10 cellular contexts compared by ENCODE assay signal in genomic region chr10:114412907-114413386, GRCh38. TPM values are rescaled to one million over a fixed set of nuclear protein-coding genes. Genes with fewer than 3 reads are reported as not detected.
DNase-seq lines count a peak whose midpoint lies in the region; ATAC-seq, FAIRE-seq and TF ChIP-seq lines count a peak whose summit lies in the region.
"Had no signal": no experiment of that assay in that cellular context is flagged by ENCODE, and none has a peak within 500 bp of the region (broad histone marks: within the 10 kb centered on the region; RNA-seq: fewer than 3 reads in every experiment).

No MANE protein-coding gene starts in this region.

- peak; percentile 17; the same call in 1 of the 2 replicates for TF ChIP-seq RAD21 in Ishikawa (IDR thresholded peaks at IDR 0.05; ENCODE audit: low read depth)

- H3K9me1 ChIP-seq in keratinocyte (ENCODE audit: control insufficient read depth, extremely low read depth, insufficient read depth, low read length), result no peaks in the 10 kb centered on the region

- H3K36me3 ChIP-seq in brain microvascular endothelial cell (replicated peaks) (no peaks in the 10 kb centered on the region), keratinocyte (ENCODE audit: control insufficient read depth in 2 of 2, extremely low read depth in 1 of 2, insufficient read depth in 2 of 2, low read length in 2 of 2) (no peaks in the 10 kb centered on the region), stomach smooth muscle (ENCODE audit: control insufficient read depth in 2 of 2, insufficient read depth in 2 of 2, low read length in 2 of 2) (no peaks in the 10 kb centered on the region), BE2C (no peaks in the 10 kb centered on the region)

- peak; percentile 32 for DNase-seq in brain microvascular endothelial cell
- no peak for DNase-seq in keratinocyte (ENCODE audit: low read depth, low spot score)
- DNase-seq in 8988T, result no peak
- no peak for DNase-seq in BE2C
- DNase-seq in activated T-cell treated with anti-CD3 and anti-CD28 coated beads, Interleukin-2, amount 50 U/mL, for 72 hours, result no peak
- DNase-seq: amniotic stem cell had no signal

- no peak overlapping the region for H3K27ac Mint-ChIP-seq in activated T-cell treated with anti-CD3 and anti-CD28 coated beads, Interleukin-2, amount 50 U/mL, for 72 hours

- H3K9me3 ChIP-seq in keratinocyte (ENCODE audit: control insufficient read depth, low read depth, low read length) (no peaks in the 10 kb centered on the region), stomach smooth muscle (ENCODE audit: control insufficient read depth in 2 of 2, low read length in 2 of 2) (no peaks in the 10 kb centered on the region), BE2C (no peaks in the 10 kb centered on the region)

- H3K4me1 ChIP-seq in keratinocyte (ENCODE audit: control insufficient read depth, extremely low read depth, insufficient read depth, low read length), result peaks cover 27% of the 10 kb centered on the region
- peaks cover 13% of the 10 kb centered on the region for H3K4me1 ChIP-seq in stomach smooth muscle (ENCODE audit: control insufficient read depth, insufficient read depth, low read length)
- no peaks in the 10 kb centered on the region for H3K4me1 ChIP-seq in BE2C

- no peak for ATAC-seq in HG03039 (IDR thresholded peaks at IDR 0.05; ENCODE audit: unreplicated experiment)
- ATAC-seq in activated T-cell treated with anti-CD3 and anti-CD28 coated beads, Interleukin-2, amount 50 U/mL, for 72 hours (replicated peaks in 1 of 2), result no peak

- no peaks in the 10 kb centered on the region for H3K36me3 Mint-ChIP-seq in activated T-cell treated with anti-CD3 and anti-CD28 coated beads, Interleukin-2, amount 50 U/mL, for 72 hours (ENCODE audit: insufficient read depth in 2 of 2)

- H3K9ac ChIP-seq in keratinocyte (ENCODE audit: control insufficient read depth, extremely low read depth, insufficient read depth, low read length) (no peak overlapping the region), stomach smooth muscle (ENCODE audit: low read length in 2 of 2) (no peak overlapping the region)

- H2AFZ ChIP-seq in keratinocyte (ENCODE audit: control insufficient read depth, low read length), result peak overlapping the region; percentile 59

- H3K4me3 Mint-ChIP-seq in activated T-cell treated with anti-CD3 and anti-CD28 coated beads, Interleukin-2, amount 50 U/mL, for 72 hours, result no peak overlapping the region

- H3K4me3 ChIP-seq in brain microvascular endothelial cell (ENCODE audit: low read depth, low read length), result no peak overlapping the region
- H3K4me3 ChIP-seq in keratinocyte (ENCODE audit: control insufficient read depth in 2 of 3, extremely low read depth in 1 of 3, insufficient read depth in 2 of 3, low read depth in 1 of 3, low read length in 3 of 3), result peak overlapping the region in 1 of 3 experiments; percentile 47
- no peak overlapping the region for H3K4me3 ChIP-seq in stomach smooth muscle (ENCODE audit: low read length in 2 of 2)
- H3K4me3 ChIP-seq in BE2C (ENCODE audit: low read depth, low read length), result no peak overlapping the region

- in situ Hi-C loops in brain microvascular endothelial cell (cut with HindIII; ENCODE audit: low pct_ligation_motif_present, low sequenced_read_pairs), result no loop called here

- no peaks in the 10 kb centered on the region for H3K9me3 Mint-ChIP-seq in activated T-cell treated with anti-CD3 and anti-CD28 coated beads, Interleukin-2, amount 50 U/mL, for 72 hours

- H4K20me1 ChIP-seq in keratinocyte (ENCODE audit: control insufficient read depth, extremely low read depth, insufficient read depth, low read length), result no peaks in the 10 kb centered on the region

- no peak for FAIRE-seq in keratinocyte (lab: Jason Lieb, UNC)

- H3K4me2 ChIP-seq in keratinocyte (ENCODE audit: control insufficient read depth, extremely low read depth, insufficient read depth, low read depth, low read length), result peak overlapping the region; percentile 67

- peaks cover 8% of the 10 kb centered on the region for H3K27me3 ChIP-seq in brain microvascular endothelial cell (replicated peaks)
- H3K27me3 ChIP-seq in keratinocyte (ENCODE audit: control insufficient read depth, extremely low read depth, insufficient read depth, low read length), result no peaks in the 10 kb centered on the region
- no peaks in the 10 kb centered on the region for H3K27me3 ChIP-seq in stomach smooth muscle (ENCODE audit: control insufficient read depth in 1 of 2, insufficient read depth in 2 of 2, low read length in 2 of 2)
- H3K27me3 ChIP-seq in BE2C, result no peaks in the 10 kb centered on the region

- H3K27ac ChIP-seq in brain microvascular endothelial cell, result no peak overlapping the region
- peak overlapping the region; percentile 37 for H3K27ac ChIP-seq in keratinocyte (ENCODE audit: control insufficient read depth, insufficient read depth, low read length)
- peak overlapping the region; percentile 11 for H3K27ac ChIP-seq in stomach smooth muscle (ENCODE audit: low read length)

- H3K27me3 Mint-ChIP-seq in activated T-cell treated with anti-CD3 and anti-CD28 coated beads, Interleukin-2, amount 50 U/mL, for 72 hours (ENCODE audit: low read depth), result peaks cover 56% of the 10 kb centered on the region

- no peaks in the 10 kb centered on the region for H3K79me2 ChIP-seq in keratinocyte (ENCODE audit: control insufficient read depth, insufficient read depth, low read length)

- dilution Hi-C loops in keratinocyte (cut with MboI; ENCODE audit: extremely low pct_ligation_motif_present, low sequenced_read_pairs), result no loop called here

- TF ChIP-seq EP300 in Ishikawa (IDR thresholded peaks at IDR 0.05; ENCODE audit: borderline replicate concordance), result peak; percentile 90

- H3K4me1 Mint-ChIP-seq in activated T-cell treated with anti-CD3 and anti-CD28 coated beads, Interleukin-2, amount 50 U/mL, for 72 hours (ENCODE audit: low read depth), result peaks cover 4% of the 10 kb centered on the region

- TF ChIP-seq CTCF in brain microvascular endothelial cell (IDR thresholded peaks at IDR 0.05; ENCODE audit: low read depth, low read length, missing control alignments), result no peak
- no peak for TF ChIP-seq CTCF in keratinocyte (optimal IDR thresholded peaks at IDR 0.05 in 1 of 3, IDR thresholded peaks at IDR 0.05 in 1 of 3, conservative IDR thresholded peaks at IDR 0.05 in 1 of 3; ENCODE audit: extremely low read depth in 1 of 3, insufficient read depth in 2 of 3, low read length in 3 of 3)
- no peak for TF ChIP-seq CTCF in BE2C (IDR thresholded peaks at IDR 0.05; ENCODE audit: low read depth, low read length)

TF ChIP-seq in Ishikawa, 13 proteins besides CTCF, POLR2A, EP300 and RAD21 (continues in another document):
- TF ChIP-seq REST (IDR thresholded peaks at IDR 0.05; ENCODE audit: low read depth), result no peak
- peak; percentile 3; the same call in 1 of the 2 replicates for TF ChIP-seq CREB1 (IDR thresholded peaks at IDR 0.05; ENCODE audit: low read depth)
- TF ChIP-seq TEAD4 (IDR thresholded peaks at IDR 0.05), result peak; percentile 90
- TF ChIP-seq FOXM1 (IDR thresholded peaks at IDR 0.05; ENCODE audit: borderline replicate concordance, low read depth), result peak; percentile 90
- TF ChIP-seq CEBPB (IDR thresholded peaks at IDR 0.05), result peak; percentile 77
- TF ChIP-seq USF1 (IDR thresholded peaks at IDR 0.05), result no peak
- TF ChIP-seq YY1 (IDR thresholded peaks at IDR 0.05; ENCODE audit: low read depth), result peak; percentile 60
- TF ChIP-seq TAF1 (IDR thresholded peaks at IDR 0.05; ENCODE audit: low read depth), result no peak; the same call in 1 of the 2 replicates
- peak; percentile 89 for TF ChIP-seq NFIC (IDR thresholded peaks at IDR 0.05)

RNA-seq across cellular contexts. Expression of gene AFAP1L2, which starts 8.6 kb away (rescaled TPM):
- 36.8 to 52.5 TPM (median 40.4 TPM) in 3 replicates for polyA plus RNA-seq in keratinocyte
- 20.8 TPM for polyA plus RNA-seq in keratinocyte (2011; ENCODE audit: low read depth)
- 29.7 and 35.5 TPM in 2 replicates for polyA plus RNA-seq in keratinocyte (2011; cell fraction: cytosol; rRNA removed)
- polyA plus RNA-seq in keratinocyte (2011; cell fraction: nucleus; rRNA removed), result 69.0 and 69.2 TPM in 2 replicates
- polyA plus RNA-seq in keratinocyte (2012; ENCODE audit: low replicate concordance), result 13.0 and 44.6 TPM in 2 replicates
- polyA minus RNA-seq in keratinocyte, result 49.9 to 74.0 TPM (median 61.2 TPM) in 3 replicates
- 44.5 TPM for polyA minus RNA-seq in keratinocyte (2011; cell fraction: cytosol; rRNA and poly(A)+ RNA removed)
- 47.1 and 58.1 TPM in 2 replicates for polyA minus RNA-seq in keratinocyte (2011; cell fraction: nucleus; rRNA and poly(A)+ RNA removed)
- 1.4 TPM for polyA plus RNA-seq in BE2C (2012; ENCODE audit: insufficient read depth, insufficient read length, low read depth)
- total RNA-seq in activated T-cell treated with anti-CD3 and anti-CD28 coated beads, Interleukin-2, amount 50 U/mL, for 72 hours, result 1 to 10 TPM; 1.5 to 1.8 TPM
- total RNA-seq: NCI-H460 had no signal
